ENCODE assay signal across 8 cellular contexts in the genomic region with DNA sequence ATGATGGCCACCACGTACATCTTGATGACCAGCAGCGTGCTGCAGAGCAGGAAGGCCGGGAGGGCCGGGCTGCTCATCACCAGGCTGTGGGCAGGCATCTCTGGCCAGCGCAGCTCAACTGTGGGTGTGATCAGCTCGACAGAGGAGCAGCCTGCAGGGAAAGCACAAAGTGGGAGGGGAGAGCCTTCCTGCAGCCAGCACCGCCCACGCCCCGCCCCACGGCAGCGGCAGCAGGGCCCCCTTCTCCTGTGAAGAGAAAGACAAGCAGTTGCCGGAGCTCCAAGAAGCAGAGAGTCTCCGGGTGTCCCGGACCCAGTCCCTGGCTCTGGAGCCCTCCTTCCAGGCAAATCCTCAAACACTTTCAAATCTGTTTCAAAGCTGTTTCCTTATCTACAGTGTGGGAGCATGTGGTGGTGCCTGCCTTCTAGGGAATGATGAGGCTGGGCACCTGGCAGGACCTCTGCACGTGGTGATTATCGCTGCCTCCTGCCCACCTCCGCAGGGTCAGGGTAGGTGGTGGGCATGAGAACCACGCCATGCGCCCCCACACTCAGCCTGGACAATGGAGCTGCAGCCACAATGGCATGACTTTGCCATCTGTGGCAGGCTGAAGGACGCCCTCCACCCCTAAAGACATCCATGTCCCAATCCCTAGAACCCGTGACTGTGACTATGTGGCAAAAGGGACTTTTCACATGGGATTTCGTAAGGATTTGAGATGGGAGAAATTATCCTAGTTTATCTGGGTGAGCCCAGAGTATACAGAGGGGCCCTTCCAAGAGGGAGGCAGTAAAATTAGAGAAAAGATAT. TPM values are rescaled to one million over a fixed set of nuclear protein-coding genes. Genes with fewer than 3 reads are reported as not detected.
DNase-seq lines count a peak whose midpoint lies in the region; ATAC-seq and TF ChIP-seq lines count a peak whose summit lies in the region.

A gene with protein sequence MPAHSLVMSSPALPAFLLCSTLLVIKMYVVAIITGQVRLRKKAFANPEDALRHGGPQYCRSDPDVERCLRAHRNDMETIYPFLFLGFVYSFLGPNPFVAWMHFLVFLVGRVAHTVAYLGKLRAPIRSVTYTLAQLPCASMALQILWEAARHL (minus strand): TSS at position 128 of the 810 bp plus-strand sequence. CDS start 30 bp downstream, at position 98.

- no peaks in the 10 kb centered on the region for H3K36me3 Mint-ChIP-seq in activated T-helper 2 cell treated with anti-CD3 and anti-CD28 coated beads, Interferon-gamma antibody, Interleukin-2, Interleukin-4, amounts not matched to agents 10 μg/mL and 5 μg/mL and 100 μg/mL, durations not matched to agents 14 hours and 24 hours and 36 hours (ENCODE audit: low read depth)

- peak within 1 kb of the TSS; percentile 18 for H3K27ac ChIP-seq in thymus (ENCODE audit: low read depth)

- peaks cover 12% of the 10 kb centered on the region for H3K27me3 ChIP-seq in thymus (ENCODE audit: control insufficient read depth, insufficient read depth)

- WGBS in thymus: 28% methylated on average over 22 of the region's 22 CpGs

- H3K9me3 ChIP-seq in thymus (ENCODE audit: control insufficient read depth): peaks cover 1% of the 10 kb centered on the region

- H3K27ac Mint-ChIP-seq in activated T-helper 2 cell treated with anti-CD3 and anti-CD28 coated beads, Interferon-gamma antibody, Interleukin-2, Interleukin-4, amounts not matched to agents 10 μg/mL and 5 μg/mL and 100 μg/mL, durations not matched to agents 14 hours and 24 hours and 36 hours: no peak within 1 kb of the TSS

- intact Hi-C loops in activated T-helper 2 cell treated with anti-CD3 and anti-CD28 coated beads, Interferon-gamma antibody, Interleukin-2, Interleukin-4, amounts not matched to agents 10 μg/mL and 5 μg/mL and 100 μg/mL, durations not matched to agents 14 hours and 24 hours and 36 hours (cut with micrococcal nuclease): no loop called here

- H3K4me3 Mint-ChIP-seq in activated T-helper 2 cell treated with anti-CD3 and anti-CD28 coated beads, Interferon-gamma antibody, Interleukin-2, Interleukin-4, amounts not matched to agents 10 μg/mL and 5 μg/mL and 100 μg/mL, durations not matched to agents 14 hours and 24 hours and 36 hours (ENCODE audit: low read depth): peak within 1 kb of the TSS; percentile 18

- peak; percentile 91 for ATAC-seq in omental fat pad (ENCODE audit: low FRiP score)
- no peak for ATAC-seq in HG03342 (IDR thresholded peaks at IDR 0.05; ENCODE audit: unreplicated experiment)

- H3K4me1 Mint-ChIP-seq in activated T-helper 2 cell treated with anti-CD3 and anti-CD28 coated beads, Interferon-gamma antibody, Interleukin-2, Interleukin-4, amounts not matched to agents 10 μg/mL and 5 μg/mL and 100 μg/mL, durations not matched to agents 14 hours and 24 hours and 36 hours (ENCODE audit: low read depth): peaks cover 14% of the 10 kb centered on the region

- no peaks in the 10 kb centered on the region for H3K9me3 Mint-ChIP-seq in activated T-helper 2 cell treated with anti-CD3 and anti-CD28 coated beads, Interferon-gamma antibody, Interleukin-2, Interleukin-4, amounts not matched to agents 10 μg/mL and 5 μg/mL and 100 μg/mL, durations not matched to agents 14 hours and 24 hours and 36 hours

- TF ChIP-seq CTCF in GM20000 (IDR thresholded peaks at IDR 0.05; ENCODE audit: extremely low read depth, missing control alignments): no peak
- no peak for TF ChIP-seq CTCF in fibroblast of villous mesenchyme (IDR thresholded peaks at IDR 0.05; ENCODE audit: insufficient read depth, low read depth, low read length)
- TF ChIP-seq CTCF in omental fat pad (IDR thresholded peaks at IDR 0.05): no peak

- H3K4me3 ChIP-seq in fibroblast of villous mesenchyme (ENCODE audit: low read depth, low read length) (peak within 1 kb of the TSS; percentile 55), thymus (ENCODE audit: low read length) (no peak within 1 kb of the TSS)

- peaks cover 4% of the 10 kb centered on the region for H3K4me1 ChIP-seq in thymus (ENCODE audit: control insufficient read depth, insufficient read depth, low read length)

- DNase-seq in GM20000 (ENCODE audit: low spot score): peak; percentile 56
- DNase-seq in NOMO-1 treated with DMSO at 0.1 percent for 48 hours (lab: John Stamatoyannopoulos, UW; ENCODE audit: unreplicated experiment): peak; percentile 47
- DNase-seq in activated T-helper 2 cell treated with anti-CD3 and anti-CD28 coated beads, Interferon-gamma antibody, Interleukin-2, Interleukin-4, amounts not matched to agents 10 μg/mL and 5 μg/mL and 100 μg/mL, durations not matched to agents 14 hours and 24 hours and 36 hours (ENCODE audit: low spot score): peak; percentile 43
- peak; percentile 88 for DNase-seq in fibroblast of villous mesenchyme (ENCODE audit: low read depth)
- DNase-seq in omental fat pad (ENCODE audit: low spot score): peak; percentile 35
- DNase-seq in NCI-H2081 (lab: John Stamatoyannopoulos, UW): no peak

- H3K36me3 ChIP-seq in thymus (ENCODE audit: control insufficient read depth, insufficient read depth): no peaks in the 10 kb centered on the region

- H3K27me3 Mint-ChIP-seq in activated T-helper 2 cell treated with anti-CD3 and anti-CD28 coated beads, Interferon-gamma antibody, Interleukin-2, Interleukin-4, amounts not matched to agents 10 μg/mL and 5 μg/mL and 100 μg/mL, durations not matched to agents 14 hours and 24 hours and 36 hours (ENCODE audit: low read depth): peaks cover 7% of the 10 kb centered on the region

RNA-seq across cellular contexts. Expression of the gene that starts here (rescaled TPM):
- 0.34 and 0.39 TPM in 2 replicates for total RNA-seq in activated T-helper 2 cell treated with anti-CD3 and anti-CD28 coated beads, Interferon-gamma antibody, Interleukin-2, Interleukin-4, amounts not matched to agents 10 μg/mL and 5 μg/mL and 100 μg/mL, durations not matched to agents 14 hours and 24 hours and 36 hours
- 8.7 and 16.0 TPM in 2 replicates for total RNA-seq in fibroblast of villous mesenchyme
- 10 to 100 TPM in 2 of 4 donors, 1 to 10 TPM in 2; 4.2 to 12.4 (median 8.9) TPM for total RNA-seq in omental fat pad
- 7.8 TPM for polyA plus RNA-seq in thymus

Comparison
In these comparisons a context has a peak if more than half of its experiments do, and no peak if none do; other contexts are left out.
1. Peak in DNase-seq in activated T-helper 2 cell treated with anti-CD3 and anti-CD28 coated beads, Interferon-gamma antibody, Interleukin-2, Interleukin-4, amounts not matched to agents 10 μg/mL and 5 μg/mL and 100 μg/mL, durations not matched to agents 14 hours and 24 hours and 36 hours; RNA of the gene not detected or under 1 TPM.
2. DNase-seq: peak in GM20000 (single experiment), NOMO-1 treated with DMSO at 0.1 percent for 48 hours (single experiment), fibroblast of villous mesenchyme (single experiment) and omental fat pad (single experiment); none in NCI-H2081 (0 of 2).